ENCODE assay signal across 7 cellular contexts in the genomic region with DNA sequence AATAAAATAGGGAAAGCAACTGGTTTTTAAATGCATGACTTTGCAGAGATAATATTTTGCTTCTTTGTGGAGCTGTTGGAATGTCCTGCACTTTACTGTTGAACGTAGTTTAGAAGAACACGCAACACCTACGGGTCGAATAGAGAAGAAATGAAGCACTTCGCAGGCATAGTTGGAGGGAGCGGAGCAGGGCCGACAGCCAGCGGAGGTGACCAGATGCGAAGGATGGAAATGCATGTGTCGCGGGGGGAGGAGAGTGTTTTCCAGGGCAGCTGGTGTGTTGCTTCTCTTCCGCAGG. TPM values are rescaled to one million over a fixed set of nuclear protein-coding genes. Genes with fewer than 3 reads are reported as not detected.
DNase-seq lines count a peak whose midpoint lies in the region; ATAC-seq, FAIRE-seq and TF ChIP-seq lines count a peak whose summit lies in the region.

No MANE protein-coding gene starts in this region.

- TF ChIP-seq CTCF in GM12875 (IDR thresholded peaks at IDR 0.05; ENCODE audit: borderline replicate concordance, insufficient read depth, low read depth, low read length), result no peak
- no peak for TF ChIP-seq CTCF in GM12878 (IDR thresholded peaks at IDR 0.05 in 2 of 3, conservative IDR thresholded peaks at IDR 0.05 in 1 of 3; ENCODE audit: control insufficient read depth in 2 of 3, extremely low read depth in 1 of 3, insufficient read depth in 1 of 3, low read depth in 3 of 3, low read length in 3 of 3)

- WGBS in GM12878 (ENCODE audit: insufficient coverage, insufficient replicate concordance, low lambda C conversion rate, missing lambda C conversion rate), result under 1% methylated on average over 12 of the region's 12 CpGs

- RAD21 ChIA-PET in GM12878 (lab: Charles Lee; ENCODE audit: unreplicated experiment), result interaction anchor here (2.1 kb wide), 1 partner anchor 197 kb away, joined by 9 read pairs; no protein-coding TSS in a partner anchor

- H3K27me3 ChIP-seq in GM12878 (replicated peaks in 1 of 2; ENCODE audit: control insufficient read depth in 2 of 2, insufficient read depth in 2 of 2, low read length in 1 of 2), result no peaks in the 10 kb centered on the region
- H3K27me3 ChIP-seq in stomach smooth muscle (ENCODE audit: control insufficient read depth in 1 of 2, insufficient read depth in 2 of 2, low read length in 2 of 2), result no peaks in the 10 kb centered on the region

- H2AFZ ChIP-seq in GM12878 (ENCODE audit: control insufficient read depth, low read depth, low read length), result peak overlapping the region; percentile 13

- no TSS peak for BruUV-seq in GM12878 (replicated peaks; lab: Mats Ljungman, UMichigan)

- peaks cover 1 to 3% of the 10 kb centered on the region in 2 experiments; a peak in 2 of 4 replicates for H3K36me3 ChIP-seq in GM12878 (ENCODE audit: control insufficient read depth in 2 of 2, insufficient read depth in 2 of 2, low read length in 1 of 2)
- peaks cover 0 to 4% of the 10 kb centered on the region in 2 donors for H3K36me3 ChIP-seq in stomach smooth muscle (ENCODE audit: control insufficient read depth in 2 of 2, insufficient read depth in 2 of 2, low read length in 2 of 2)

- FAIRE-seq in GM12878 (lab: Jason Lieb, UNC), result no peak

- SMC1A ChIA-PET in GM12878 (lab: Charles Lee; ENCODE audit: uncharacterized antibody, unreplicated experiment), result interaction anchor here (1.0 to 1.1 kb wide), 2 partner anchors 56 to 935 kb away, joined by 3 read pairs; no protein-coding TSS in a partner anchor

- H3K27ac ChIP-seq in GM12878 (ENCODE audit: control insufficient read depth, insufficient read depth), result peak overlapping the region; percentile 86
- peak overlapping the region; percentile 64 for H3K27ac ChIP-seq in stomach smooth muscle (ENCODE audit: low read length)

- no peak for ATAC-seq in GM12878

- POLR2A ChIA-PET in GM12878 (lab: Charles Lee), result interaction anchor here (0.6 to 0.7 kb wide), 2 partner anchors 9 to 351 kb away, joined by 3 read pairs; no protein-coding TSS in a partner anchor

- H3K9me3 ChIP-seq in GM12878 (replicated peaks; ENCODE audit: control insufficient read depth, insufficient read depth, low read length) (no peaks in the 10 kb centered on the region), stomach smooth muscle (ENCODE audit: control insufficient read depth in 2 of 2, low read length in 2 of 2) (no peaks in the 10 kb centered on the region)

- intact Hi-C loops in GM12878 (cut with micrococcal nuclease; ENCODE audit: unreplicated experiment), result loop anchor here (5.0 kb wide), 1 partner anchor 197 kb away; no protein-coding TSS in a partner anchor

- H3K9ac ChIP-seq in GM12878 (ENCODE audit: control insufficient read depth, insufficient read depth, low read length), result peak overlapping the region; percentile 86
- peak overlapping the region; percentile 78 to 89 for H3K9ac ChIP-seq in stomach smooth muscle (ENCODE audit: low read length in 2 of 2)

- no peak for TF ChIP-seq EP300 in GM12878 (IDR thresholded peaks at IDR 0.05; ENCODE audit: borderline replicate concordance in 1 of 2, control insufficient read depth in 1 of 2, low read depth in 2 of 2, low read length in 2 of 2)

- H3K4me3 ChIP-seq in GM12875 (ENCODE audit: low read depth, low read length) (peak overlapping the region; percentile 86), GM12878 (peak overlapping the region; percentile 91), stomach smooth muscle (ENCODE audit: low read length in 2 of 2) (peak overlapping the region; percentile 88 to 97)

- DNase-seq in NCI-H460 (ENCODE audit: extremely low read depth, low read depth), result peak; percentile 3
- DNase-seq in GM12878 (ENCODE audit: low read depth, low spot score), result no peak
- DNase-seq in kidney tubule cell (ENCODE audit: low spot score), result peak; percentile 41
- no peak for DNase-seq in MV-4-11 (lab: John Stamatoyannopoulos, UW)
- no peak for DNase-seq in hippocampal formation (lab: John Stamatoyannopoulos, UW)

- H4K20me1 ChIP-seq in GM12878 (ENCODE audit: control insufficient read depth, insufficient read depth), result peaks cover 10% of the 10 kb centered on the region; the same call in 1 of the 2 replicates

- H3K79me2 ChIP-seq in GM12878 (ENCODE audit: control insufficient read depth, insufficient read depth, low read length), result peaks cover 47% of the 10 kb centered on the region

- peak overlapping the region; percentile 73 for H3K4me2 ChIP-seq in GM12878 (ENCODE audit: control insufficient read depth, insufficient read depth)

- TF ChIP-seq POLR2A in GM12878 (IDR thresholded peaks at IDR 0.05; ENCODE audit: low read depth, low read length), result no peak

- in situ Hi-C loops in GM12878 (cut with MboI), result no loop called here

- CTCF ChIA-PET in GM12878 (lab: Yijun Ruan, JAX), result interaction anchor here (1.0 to 1.5 kb wide), 5 partner anchors 9 to 247 kb away, joined by 3 to 7 read pairs (median 3); no protein-coding TSS in a partner anchor

- H3K4me1 ChIP-seq in GM12878 (ENCODE audit: control insufficient read depth, insufficient read depth, low read length), result no peaks in the 10 kb centered on the region; the same call in 1 of the 2 replicates
- H3K4me1 ChIP-seq in stomach smooth muscle (ENCODE audit: control insufficient read depth, insufficient read depth, low read length), result peaks cover 17% of the 10 kb centered on the region

- no peak for TF ChIP-seq RAD21 in GM12878 (IDR thresholded peaks at IDR 0.05; ENCODE audit: insufficient read depth, low read depth, low read length)

TF ChIP-seq in GM12878, 131 proteins besides CTCF, POLR2A, EP300 and RAD21:
- TF ChIP-seq ZNF24 (IDR thresholded peaks at IDR 0.05) (0 out of 2 replicates have a peak, but pooled peaks have one; percentile 24), MEF2A (IDR thresholded peaks at IDR 0.05; ENCODE audit: insufficient read depth, low read depth, low read length) (no peak)

RNA-seq across cellular contexts. Expression of a gene that starts 0.8 kb away (rescaled TPM):
- 73.9 and 89.1 TPM in 2 replicates for total RNA-seq in NCI-H460 (2014; rRNA removed; shearing (Covaris generic))
- polyA plus RNA-seq in NCI-H460 (2014; cell fraction: nucleus; rRNA removed), result 27.2 and 42.6 TPM in 2 replicates
- total RNA-seq in GM12878 (2013; cell fraction: nucleolus; rRNA removed), result 11.6 and 12.7 TPM in 2 replicates
- total RNA-seq in GM12878 (2014; rRNA removed) (19.7 and 22.8 TPM in 2 replicates), GM12878 (2014; rRNA removed; fragmentation: Illumina TruSeq; extraction: Trizol) (20.6 and 21.2 TPM in 2 replicates), GM12878 (2021) (19.6 and 20.3 TPM in 2 replicates)
- polyA plus RNA-seq in GM12878 (2011; ENCODE audit: low read depth), result 12.2 TPM
- polyA plus RNA-seq in GM12878 (2011; rRNA removed) (20.8 and 30.4 TPM in 2 replicates), GM12878 (2014; fragmentation: Illumina TruSeq; extraction: Trizol) (19.6 and 20.9 TPM in 2 replicates), GM12878 (2014; fragmentation: Nextera tagmentation; extraction: Ambion mirVana) (1 to 10 TPM; 5.2 to 8.1 TPM), GM12878 (2014; rRNA removed) (16.2 and 19.4 TPM in 2 replicates), GM12878 (2016; fragmentation: Nextera tagmentation; extraction: Ambion mirVana) (10 to 100 TPM; 21.6 to 22.4 TPM)
- 10.9 and 13.2 TPM in 2 replicates for polyA plus RNA-seq in GM12878 (2011; cell fraction: cytosol; rRNA removed)
- 10.0 and 11.6 TPM in 2 replicates for polyA plus RNA-seq in GM12878 (2011; cell fraction: nucleus; rRNA removed)
- 11.6 and 14.2 TPM in 2 replicates for polyA plus RNA-seq in GM12878 (2012)
- 12.7 and 15.5 TPM in 2 replicates for polyA minus RNA-seq in GM12878 (2011; rRNA and poly(A)+ RNA removed)
- polyA minus RNA-seq in GM12878 (2011; cell fraction: cytosol; rRNA and poly(A)+ RNA removed), result 5.3 and 7.1 TPM in 2 replicates
- 6.5 and 8.3 TPM in 2 replicates for polyA minus RNA-seq in GM12878 (2011; cell fraction: nucleus; rRNA and poly(A)+ RNA removed)

Comparison
In these comparisons a context has a peak if more than half of its experiments do, and no peak if none do; other contexts are left out.
1. DNase-seq: peak in NCI-H460 (single experiment) and kidney tubule cell (single experiment); none in GM12878 (single experiment), MV-4-11 (single experiment) and hippocampal formation (0 of 2).
2. Peak in every context shown above with its lines, with median percentiles within 50 percentile points of each other: H3K4me3 ChIP-seq.